7 cellular contexts compared by ENCODE assay signal in the genomic region with DNA sequence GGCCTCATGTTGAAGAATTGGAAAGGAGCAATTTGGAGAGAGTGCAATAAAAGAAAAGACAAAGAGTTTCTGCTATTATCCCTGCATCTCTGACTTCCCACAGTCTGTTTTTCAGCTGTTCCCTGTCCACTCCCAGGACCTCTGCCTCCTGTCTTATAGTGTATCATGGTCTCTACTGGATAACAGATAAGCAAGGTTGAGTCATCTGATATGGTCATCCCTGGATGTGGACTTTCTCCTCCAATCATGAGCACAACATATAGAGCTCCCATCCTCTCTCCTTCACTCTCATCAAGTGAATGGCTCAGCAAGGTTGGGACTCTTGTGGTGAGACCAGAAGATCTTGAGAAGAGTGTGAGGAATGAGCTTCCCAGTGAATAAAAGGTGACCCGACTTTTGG.
"Had no signal": no experiment of that assay in that cellular context is flagged by ENCODE, and none has a peak within 500 bp of the region (broad histone marks: within the 10 kb centered on the region; RNA-seq: fewer than 3 reads in every experiment).

No MANE protein-coding gene starts in this region.

- H3K4me3 ChIP-seq: GM23338 had no signal

- ATAC-seq: GM23338 had no signal

- FAIRE-seq: H1, H54, HTR-8/SVneo had no signal

- H2AFZ ChIP-seq: GM23338 had no signal

- DNase-seq: H9, HCEC 1CT, KBM-7 had no signal

- H3K4me2 ChIP-seq: GM23338 had no signal
